Comparison of ENCODE assay signal across 11 cellular contexts in genomic region chr3:153246805-153247204, GRCh38.
DNase-seq lines count a peak whose midpoint lies in the region; ATAC-seq and TF ChIP-seq lines count a peak whose summit lies in the region.
"Had no signal": no experiment of that assay in that cellular context is flagged by ENCODE, and none has a peak within 500 bp of the region (broad histone marks: within the 10 kb centered on the region; RNA-seq: fewer than 3 reads in every experiment).

No MANE protein-coding gene starts in this region.

- H4K20me1 ChIP-seq in GM23248 (ENCODE audit: insufficient read depth) = no peaks in the 10 kb centered on the region

- H3K4me3 Mint-ChIP-seq in activated naive CD4-positive, alpha-beta T cell treated with anti-CD3 and anti-CD28 coated beads for 36 hours = no peak overlapping the region
- H3K4me3 Mint-ChIP-seq: activated CD4-positive, alpha-beta T cell treated with anti-CD3 and anti-CD28 coated beads, Interleukin-2, amount 10 ng/mL, durations not matched to agents 24 days and 14 days had no signal

- H3F3A ChIP-seq in GM23248 (ENCODE audit: insufficient read depth) = peaks cover 28% of the 10 kb centered on the region

- intact Hi-C loops in activated naive CD4-positive, alpha-beta T cell treated with anti-CD3 and anti-CD28 coated beads for 36 hours (cut with micrococcal nuclease) = loop anchor here (2.0 kb wide), 1 partner anchor 14 kb away; no protein-coding TSS in a partner anchor

- TF ChIP-seq CTCF in thoracic aorta (IDR thresholded peaks at IDR 0.05) = no peak

- peaks cover 5% of the 10 kb centered on the region for H3K9me3 Mint-ChIP-seq in activated naive CD4-positive, alpha-beta T cell treated with anti-CD3 and anti-CD28 coated beads for 36 hours

- no peak overlapping the region for H3K27ac Mint-ChIP-seq in activated naive CD4-positive, alpha-beta T cell treated with anti-CD3 and anti-CD28 coated beads for 36 hours
- H3K27ac Mint-ChIP-seq: activated CD4-positive, alpha-beta T cell treated with anti-CD3 and anti-CD28 coated beads, Interleukin-2, amount 10 ng/mL, durations not matched to agents 24 days and 14 days had no signal

- 0 to 3% methylated on average over 1 of the region's 1 CpG for WGBS in GM23248 (ENCODE audit: low coverage in 1 of 2, low lambda C conversion rate in 2 of 2, missing lambda C conversion rate in 2 of 2), 2 experiments

- CTCF ChIA-PET in activated naive CD4-positive, alpha-beta T cell treated with anti-CD3 and anti-CD28 coated beads for 36 hours (lab: Charles Lee) = no interaction called here

- no peaks in the 10 kb centered on the region for H3K27me3 ChIP-seq in GM23248 (replicated peaks; ENCODE audit: insufficient read depth)
- no peaks in the 10 kb centered on the region for H3K27me3 ChIP-seq in adipocyte (replicated peaks; ENCODE audit: control insufficient read depth, insufficient read depth, low read length)
- no peaks in the 10 kb centered on the region for H3K27me3 ChIP-seq in thoracic aorta (replicated peaks; ENCODE audit: insufficient read depth)

- DNase-seq in GM23248 (peak; percentile 87), adipocyte (ENCODE audit: low read depth) (peak; percentile 86), foreskin melanocyte (peak; percentile 83), thoracic aorta (ENCODE audit: low spot score) (no peak), SKM-1 (lab: John Stamatoyannopoulos, UW; ENCODE audit: unreplicated experiment) (no peak)
- no peak for DNase-seq in activated naive CD4-positive, alpha-beta T cell treated with anti-CD3 and anti-CD28 coated beads for 36 hours
- DNase-seq: activated CD4-positive, alpha-beta T cell treated with anti-CD3 and anti-CD28 coated beads, Interleukin-2, amount 10 ng/mL, durations not matched to agents 24 days and 14 days; activated gamma-delta T cell; effector CD4-positive, alpha-beta T cell; NCI-H446 had no signal

- H3K9me3 ChIP-seq in GM23248 (ENCODE audit: low read depth) (no peaks in the 10 kb centered on the region), adipocyte (ENCODE audit: control insufficient read depth, low read length) (peaks cover 3% of the 10 kb centered on the region), thoracic aorta (no peaks in the 10 kb centered on the region)

- H3K4me1 Mint-ChIP-seq in activated naive CD4-positive, alpha-beta T cell treated with anti-CD3 and anti-CD28 coated beads for 36 hours (ENCODE audit: low read depth) = peaks cover 29% of the 10 kb centered on the region

- H3K79me2 ChIP-seq in GM23248 (ENCODE audit: insufficient read depth) = no peaks in the 10 kb centered on the region

- H3K27ac ChIP-seq in GM23248 (peak overlapping the region; percentile 40), thoracic aorta (peak overlapping the region; percentile 24 to 54)

- H3K4me2 ChIP-seq in GM23248 (ENCODE audit: unreplicated experiment) = peak overlapping the region; percentile 58

- ATAC-seq in thoracic aorta (ENCODE audit: insufficient number of reproducible peaks, low FRiP score, low read depth) = peak; percentile 46
- no peak for ATAC-seq in GM19452 (IDR thresholded peaks at IDR 0.05; ENCODE audit: unreplicated experiment)

- peaks cover 33% of the 10 kb centered on the region for H3K4me1 ChIP-seq in GM23248 (ENCODE audit: insufficient read depth)
- peaks cover 10% of the 10 kb centered on the region for H3K4me1 ChIP-seq in adipocyte (ENCODE audit: control insufficient read depth, insufficient read depth, low read length)
- peaks cover 12 to 13% of the 10 kb centered on the region in 2 donors for H3K4me1 ChIP-seq in thoracic aorta (ENCODE audit: control insufficient read depth in 1 of 2, low read depth in 2 of 2)

- H3K36me3 Mint-ChIP-seq in activated naive CD4-positive, alpha-beta T cell treated with anti-CD3 and anti-CD28 coated beads for 36 hours (ENCODE audit: low read depth) = no peaks in the 10 kb centered on the region

- H3K4me3 ChIP-seq in GM23248 (no peak overlapping the region), adipocyte (ENCODE audit: low read length) (no peak overlapping the region), thoracic aorta (no peak overlapping the region)

- H2AFZ ChIP-seq in GM23248 = no peak overlapping the region

- H3K9me2 ChIP-seq in GM23248 (ENCODE audit: insufficient read depth) = no peaks in the 10 kb centered on the region

- in situ Hi-C loops in GM23248 (cut with MboI) = no loop called here

- H3K27me3 Mint-ChIP-seq in activated naive CD4-positive, alpha-beta T cell treated with anti-CD3 and anti-CD28 coated beads for 36 hours (ENCODE audit: low read depth) = no peaks in the 10 kb centered on the region

- H3K9ac ChIP-seq in GM23248 (no peak overlapping the region), adipocyte (ENCODE audit: low read length) (no peak overlapping the region)

- H3K36me3 ChIP-seq in GM23248 (ENCODE audit: low read depth) (no peaks in the 10 kb centered on the region), adipocyte (ENCODE audit: control insufficient read depth, insufficient read depth, low read length, severe bottlenecking) (no peaks in the 10 kb centered on the region), thoracic aorta (no peaks in the 10 kb centered on the region)

Comparison
In these comparisons a context has a peak if more than half of its experiments do, and no peak if none do; other contexts are left out.
1. DNase-seq: peak in GM23248 (single experiment), adipocyte (single experiment) and foreskin melanocyte (single experiment); none in thoracic aorta (single experiment), activated naive CD4-positive, alpha-beta T cell treated with anti-CD3 and anti-CD28 coated beads for 36 hours (single experiment) and SKM-1 (single experiment).